In genomic region chr16:2475413-2476344, GRCh38 we compare ENCODE assay signal across 8 cellular contexts. TPM values are rescaled to one million over a fixed set of nuclear protein-coding genes. Genes with fewer than 3 reads are reported as not detected.
DNase-seq lines count a peak whose midpoint lies in the region; ATAC-seq and TF ChIP-seq lines count a peak whose summit lies in the region.
"Had no signal": no experiment of that assay in that cellular context is flagged by ENCODE, and none has a peak within 500 bp of the region (broad histone marks: within the 10 kb centered on the region; RNA-seq: fewer than 3 reads in every experiment).

No MANE protein-coding gene starts in this region.

- H3K4me1 Mint-ChIP-seq in activated CD4-positive, alpha-beta memory T cell treated with anti-CD3 and anti-CD28 coated beads for 36 hours (ENCODE audit: low read depth), result peaks cover 15% of the 10 kb centered on the region

- 11% methylated on average over 39 of the region's 55 CpGs for WGBS in prostate gland

- no peaks in the 10 kb centered on the region for H3K36me3 ChIP-seq in prostate gland

- TF ChIP-seq POLR2A in GM18505 (IDR thresholded peaks at IDR 0.05; ENCODE audit: borderline replicate concordance, extremely low read depth, insufficient read depth, insufficient read length), result no peak
- TF ChIP-seq POLR2A in prostate gland (IDR thresholded peaks at IDR 0.05), result no peak

- TF ChIP-seq CTCF in fibroblast of mammary gland (conservative IDR thresholded peaks at IDR 0.05; ENCODE audit: control insufficient read depth, insufficient read depth, low read depth, low read length) (no peak), prostate gland (IDR thresholded peaks at IDR 0.05) (no peak)

- no peak overlapping the region for H3K27ac Mint-ChIP-seq in activated CD4-positive, alpha-beta memory T cell treated with anti-CD3 and anti-CD28 coated beads for 36 hours

- H3K4me3 ChIP-seq in fibroblast of mammary gland (ENCODE audit: control insufficient read depth, low read depth, low read length), result peak overlapping the region; percentile 46
- peak overlapping the region; percentile 72 to 82 for H3K4me3 ChIP-seq in prostate gland

- H3K27me3 ChIP-seq in prostate gland (replicated peaks; ENCODE audit: insufficient read depth), result no peaks in the 10 kb centered on the region

- peaks cover 12% of the 10 kb centered on the region for H3K27me3 Mint-ChIP-seq in activated CD4-positive, alpha-beta memory T cell treated with anti-CD3 and anti-CD28 coated beads for 36 hours

- no peaks in the 10 kb centered on the region for H3K9me3 ChIP-seq in prostate gland

- DNase-seq in activated CD4-positive, alpha-beta memory T cell treated with anti-CD3 and anti-CD28 coated beads for 36 hours, result peak; percentile 59
- no peak for DNase-seq in fibroblast of mammary gland (ENCODE audit: low read depth)
- no peak for DNase-seq in prostate gland (ENCODE audit: low spot score)
- no peak for DNase-seq in NCI-H2081 treated with DMSO at 0.1 percent for 48 hours (lab: John Stamatoyannopoulos, UW)

- H3K4me3 Mint-ChIP-seq in activated CD4-positive, alpha-beta memory T cell treated with anti-CD3 and anti-CD28 coated beads for 36 hours, result peak overlapping the region; percentile 57

- intact Hi-C loops in activated CD4-positive, alpha-beta memory T cell treated with anti-CD3 and anti-CD28 coated beads for 36 hours (cut with micrococcal nuclease), result no loop called here
- intact Hi-C loops in prostate gland (cut with DNase I), result no loop called here

- peaks cover 7% of the 10 kb centered on the region for H3K4me1 ChIP-seq in prostate gland (replicated peaks)

- H3K9me3 Mint-ChIP-seq in activated CD4-positive, alpha-beta memory T cell treated with anti-CD3 and anti-CD28 coated beads for 36 hours, result no peaks in the 10 kb centered on the region

- peak overlapping the region in 1 of 2 donors; percentile 51 for H3K27ac ChIP-seq in prostate gland

- POLR2A ChIA-PET in activated CD4-positive, alpha-beta memory T cell treated with anti-CD3 and anti-CD28 coated beads for 36 hours (lab: Charles Lee), result interaction anchor here (0.6 to 1.4 kb wide), 5 partner anchors 16 to 437 kb away, joined by 3 to 4 read pairs (median 3); partner anchors contain the start of genes ATP6V0C and TEDC2

- ATAC-seq in GM18505 (IDR thresholded peaks at IDR 0.05; ENCODE audit: unreplicated experiment), result peak; percentile 5
- ATAC-seq in HG03460 (IDR thresholded peaks at IDR 0.05; ENCODE audit: unreplicated experiment), result peak; percentile 4
- no peak for ATAC-seq in HG03521 (IDR thresholded peaks at IDR 0.05; ENCODE audit: unreplicated experiment)

- H3K36me3 Mint-ChIP-seq in activated CD4-positive, alpha-beta memory T cell treated with anti-CD3 and anti-CD28 coated beads for 36 hours, result no peaks in the 10 kb centered on the region

- CTCF ChIA-PET in activated CD4-positive, alpha-beta memory T cell treated with anti-CD3 and anti-CD28 coated beads for 36 hours (lab: Charles Lee), result interaction anchor here (1.3 to 1.9 kb wide), 3 partner anchors 11 to 26 kb away, joined by 4 to 8 read pairs (median 5); partner anchors contain the start of gene TEDC2

RNA-seq across cellular contexts. Expression of gene TBC1D24, which starts 0.8 kb away (rescaled TPM):
- 10 to 100 TPM; 12.2 to 12.4 TPM for total RNA-seq in activated CD4-positive, alpha-beta memory T cell treated with anti-CD3 and anti-CD28 coated beads for 36 hours
- total RNA-seq in prostate gland, result 10 to 100 TPM; 22.4 to 26.2 TPM

RNA-seq across cellular contexts. Expression of gene NTN3, which starts 4.6 kb away (rescaled TPM):
- not detected for total RNA-seq in activated CD4-positive, alpha-beta memory T cell treated with anti-CD3 and anti-CD28 coated beads for 36 hours
- total RNA-seq in prostate gland, result 1 to 10 TPM in 1 of 2 donors, not detected in 1; 1.4 TPM
- total RNA-seq: activated CD8-positive, alpha-beta memory T cell treated with anti-CD3 and anti-CD28 coated beads for 36 hours had no signal

RNA-seq across cellular contexts. Expression of gene TEDC2, which starts 15.8 kb away (rescaled TPM):
- total RNA-seq in activated CD4-positive, alpha-beta memory T cell treated with anti-CD3 and anti-CD28 coated beads for 36 hours, result 10 to 100 TPM; 23.9 to 24.3 TPM
- 10 to 100 TPM in 1 of 2 donors, 1 to 10 TPM in 1; 3.0 to 12.1 TPM for total RNA-seq in prostate gland

RNA-seq across cellular contexts. Expression of gene ATP6V0C, which starts 38.1 kb away (rescaled TPM):
- 100 to 1,000 TPM; 111 to 115 TPM for total RNA-seq in activated CD4-positive, alpha-beta memory T cell treated with anti-CD3 and anti-CD28 coated beads for 36 hours
- 100 to 1,000 TPM; 114 to 164 TPM for total RNA-seq in prostate gland

RNA-seq across cellular contexts. Expression of gene AMDHD2, which starts 44.5 kb away (rescaled TPM):
- total RNA-seq in activated CD4-positive, alpha-beta memory T cell treated with anti-CD3 and anti-CD28 coated beads for 36 hours, result 10 to 100 TPM; 28.3 to 30.5 TPM
- total RNA-seq in prostate gland, result 10 to 100 TPM; 41.4 to 78.1 TPM
